In the genomic region with DNA sequence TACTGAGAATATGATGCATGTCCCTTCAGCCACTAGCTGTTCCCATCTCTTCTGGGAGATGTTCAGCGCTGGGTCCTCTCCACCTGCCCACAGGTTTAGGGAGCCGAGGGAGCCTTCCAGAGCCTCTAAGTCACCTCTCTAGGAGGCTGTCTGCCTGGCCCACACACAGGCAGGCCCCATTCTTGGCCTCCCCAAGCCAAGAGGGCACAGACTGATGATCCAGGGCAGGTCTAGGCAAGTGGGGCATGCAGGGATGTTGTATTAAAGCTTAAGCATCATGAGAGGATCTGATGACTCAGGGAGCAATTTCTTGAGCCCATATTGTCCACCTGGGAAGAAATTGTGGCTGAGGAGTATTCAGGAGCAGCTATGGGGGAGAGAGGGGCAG, we compare ENCODE assay signal across 8 cellular contexts. TPM values are rescaled to one million over a fixed set of nuclear protein-coding genes. Genes with fewer than 3 reads are reported as not detected.
DNase-seq lines count a peak whose midpoint lies in the region; ATAC-seq and TF ChIP-seq lines count a peak whose summit lies in the region.

No MANE protein-coding gene starts in this region.

- peak overlapping the region; percentile 47 for H3K27ac ChIP-seq in OCI-LY7 (ENCODE audit: low read depth, low read length, poor library complexity, severe bottlenecking)
- peak overlapping the region; percentile 95 for H3K27ac ChIP-seq in epithelial cell of prostate
- peak overlapping the region; percentile 76 for H3K27ac ChIP-seq in subcutaneous abdominal adipose tissue (ENCODE audit: low read depth, low read length)
- peak overlapping the region in 1 of 5 donors; percentile 1 for H3K27ac ChIP-seq in adrenal gland

- H3K4me1 ChIP-seq in OCI-LY7 (ENCODE audit: insufficient read depth, low read length, poor library complexity, severe bottlenecking): peaks cover 32% of the 10 kb centered on the region
- peaks cover 3 to 29% (median 27%) of the 10 kb centered on the region in 5 donors for H3K4me1 ChIP-seq in subcutaneous abdominal adipose tissue (ENCODE audit: control insufficient read depth in 5 of 5, insufficient read depth in 5 of 5, low read length in 5 of 5)
- peaks cover 2 to 11% of the 10 kb centered on the region in 2 donors for H3K4me1 ChIP-seq in adrenal gland (replicated peaks in 1 of 2)

- H3K9me2 ChIP-seq in OCI-LY7 (ENCODE audit: insufficient read depth, low read length): no peaks in the 10 kb centered on the region

- POLR2A ChIA-PET in OCI-LY7 (lab: Charles Lee): interaction anchor here (0.5 to 2.4 kb wide), 12 partner anchors 13 to 93 kb away, joined by 3 to 22 read pairs (median 4); a partner anchor contains a TSS

- peak; percentile 56 for DNase-seq in activated CD8-positive, alpha-beta memory T cell treated with anti-CD3 and anti-CD28 coated beads, Interleukin-2, amount 10 ng/mL, durations not matched to agents 7 days and 5 days
- DNase-seq in activated CD8-positive, alpha-beta memory T cell treated with anti-CD3 and anti-CD28 coated beads, Interleukin-2, amount 50 U/mL, for 48 hours: no peak
- DNase-seq in OCI-LY7 (ENCODE audit: low spot score) (no peak), epithelial cell of prostate (ENCODE audit: low read depth, low spot score) (peak; percentile 72), GM13976 (ENCODE audit: low spot score) (no peak), adrenal gland (no peak)

- no peak for TF ChIP-seq CTCF in OCI-LY7 (conservative IDR thresholded peaks at IDR 0.05; ENCODE audit: low read length)
- no peak for TF ChIP-seq CTCF in GM13976 (IDR thresholded peaks at IDR 0.05; ENCODE audit: borderline replicate concordance, control extremely low read depth, extremely low read depth, insufficient read depth, missing control alignments)
- no peak for TF ChIP-seq CTCF in adrenal gland (IDR thresholded peaks at IDR 0.05)

- no peaks in the 10 kb centered on the region for H4K20me1 ChIP-seq in OCI-LY7 (ENCODE audit: insufficient read depth, low read length)

- CTCF ChIA-PET in activated CD8-positive, alpha-beta memory T cell treated with anti-CD3 and anti-CD28 coated beads, Interleukin-2, amount 10 ng/mL, durations not matched to agents 7 days and 5 days (lab: Charles Lee): interaction anchor here (0.6 to 6.4 kb wide), 76 partner anchors 8 to 494 kb away, joined by 3 to 143 read pairs (median 5); a partner anchor contains a TSS
- CTCF ChIA-PET in OCI-LY7 (lab: Charles Lee; ENCODE audit: unreplicated experiment): interaction anchor here (0.6 to 2.2 kb wide), 8 partner anchors 15 to 519 kb away, joined by 3 to 30 read pairs (median 12); a partner anchor contains a TSS

- peaks cover 3% of the 10 kb centered on the region; the same call in 1 of the 2 replicates for H3K79me2 ChIP-seq in OCI-LY7 (ENCODE audit: insufficient read depth, low read depth, low read length)

- in situ Hi-C loops in GM13976 (cut with MboI; ENCODE audit: low sequenced_read_pairs, unreplicated experiment): loop anchor here (10.0 to 25.0 kb wide), 2 partner anchors 61 to 362 kb away; no protein-coding TSS in a partner anchor

- no peaks in the 10 kb centered on the region for H3K27me3 Mint-ChIP-seq in activated CD8-positive, alpha-beta memory T cell treated with anti-CD3 and anti-CD28 coated beads, Interleukin-2, amount 10 ng/mL, durations not matched to agents 7 days and 5 days

- H3K36me3 ChIP-seq in OCI-LY7 (ENCODE audit: insufficient read depth, low read length): no peaks in the 10 kb centered on the region
- no peaks in the 10 kb centered on the region for H3K36me3 ChIP-seq in subcutaneous abdominal adipose tissue (ENCODE audit: control insufficient read depth in 5 of 5, insufficient read depth in 5 of 5, low read length in 5 of 5)
- no peaks in the 10 kb centered on the region for H3K36me3 ChIP-seq in adrenal gland (replicated peaks in 1 of 2)

- H2AFZ ChIP-seq in OCI-LY7 (ENCODE audit: low read length): peak overlapping the region; percentile 70

- H3K4me3 Mint-ChIP-seq in activated CD8-positive, alpha-beta memory T cell treated with anti-CD3 and anti-CD28 coated beads, Interleukin-2, amount 10 ng/mL, durations not matched to agents 7 days and 5 days: peak overlapping the region; percentile 85

- WGBS in adrenal gland, 4 donors: 92 to 100% (median 95%) methylated on average over 2 of the region's 2 CpGs

- BruUV-seq in OCI-LY7 (replicated peaks; lab: Mats Ljungman, UMichigan): no TSS peak

- ATAC-seq in activated CD8-positive, alpha-beta memory T cell treated with anti-CD3 and anti-CD28 coated beads, Interleukin-2, amount 10 ng/mL, durations not matched to agents 7 days and 5 days: peak; percentile 11
- no peak for ATAC-seq in HG03139 (IDR thresholded peaks at IDR 0.05; ENCODE audit: unreplicated experiment)

- intact Hi-C loops in OCI-LY7 (cut with micrococcal nuclease; ENCODE audit: unreplicated experiment): loop anchor here (1.0 to 5.0 kb wide), 4 partner anchors 20 to 377 kb away; a partner anchor contains a TSS
- intact Hi-C loops in adrenal gland (cut with DNase I): no loop called here

- peaks cover 42% of the 10 kb centered on the region for H3K4me1 Mint-ChIP-seq in activated CD8-positive, alpha-beta memory T cell treated with anti-CD3 and anti-CD28 coated beads, Interleukin-2, amount 10 ng/mL, durations not matched to agents 7 days and 5 days

- H3K4me3 ChIP-seq in OCI-LY7 (ENCODE audit: low read depth, low read length, poor library complexity, severe bottlenecking) (peak overlapping the region; percentile 74), subcutaneous abdominal adipose tissue (ENCODE audit: low read depth in 1 of 5, low read length in 5 of 5) (peak overlapping the region in 3 of 5 donors; percentile 3 to 58 (median 53)), adrenal gland (no peak overlapping the region)

- no peaks in the 10 kb centered on the region for H3K9me3 Mint-ChIP-seq in activated CD8-positive, alpha-beta memory T cell treated with anti-CD3 and anti-CD28 coated beads, Interleukin-2, amount 10 ng/mL, durations not matched to agents 7 days and 5 days (ENCODE audit: low read depth)

- H3K27ac Mint-ChIP-seq in activated CD8-positive, alpha-beta memory T cell treated with anti-CD3 and anti-CD28 coated beads, Interleukin-2, amount 10 ng/mL, durations not matched to agents 7 days and 5 days: peak overlapping the region; percentile 84

- no peaks in the 10 kb centered on the region for H3K9me3 ChIP-seq in OCI-LY7 (ENCODE audit: low read length)
- H3K9me3 ChIP-seq in subcutaneous abdominal adipose tissue (ENCODE audit: control insufficient read depth in 5 of 5, low read length in 5 of 5): no peaks in the 10 kb centered on the region
- no peaks in the 10 kb centered on the region for H3K9me3 ChIP-seq in adrenal gland (replicated peaks in 1 of 3)

- H3K4me2 ChIP-seq in OCI-LY7 (ENCODE audit: low read length): peak overlapping the region; percentile 77

- TF ChIP-seq POLR2A in adrenal gland (IDR thresholded peaks at IDR 0.05): no peak

- H3K27me3 ChIP-seq in subcutaneous abdominal adipose tissue (ENCODE audit: control insufficient read depth in 5 of 5, insufficient read depth in 4 of 5, low read length in 5 of 5) (no peaks in the 10 kb centered on the region), adrenal gland (no peaks in the 10 kb centered on the region)

- no peak overlapping the region for H3K9ac ChIP-seq in subcutaneous abdominal adipose tissue (ENCODE audit: low read length in 5 of 5)

- H3K36me3 Mint-ChIP-seq in activated CD8-positive, alpha-beta memory T cell treated with anti-CD3 and anti-CD28 coated beads, Interleukin-2, amount 10 ng/mL, durations not matched to agents 7 days and 5 days: peaks cover 4% of the 10 kb centered on the region

RNA-seq across cellular contexts. Expression of a gene that starts 19.9 kb away (rescaled TPM):
- total RNA-seq in activated CD8-positive, alpha-beta memory T cell treated with anti-CD3 and anti-CD28 coated beads, Interleukin-2, amount 10 ng/mL, durations not matched to agents 7 days and 5 days: 1,000 to 10,000 TPM; 3,578 to 3,807 TPM
- 1,901 and 3,039 TPM in 2 replicates for total RNA-seq in OCI-LY7 (2014; rRNA removed; shearing (Covaris generic))
- total RNA-seq in OCI-LY7 (2022): 869 and 903 TPM in 2 replicates
- total RNA-seq in adrenal gland: 1,000 to 10,000 TPM in 4 of 8 donors, 100 to 1,000 TPM in 4; 473 to 2,004 (median 995) TPM
- 1,000 to 10,000 TPM in 2 of 3 donors, 100 to 1,000 TPM in 1; 700 to 1,968 (median 1,951) TPM for polyA plus RNA-seq in adrenal gland

RNA-seq across cellular contexts. Expression of a gene that starts 44.4 kb away (rescaled TPM):
- 10 to 100 TPM; 30.2 to 32.4 TPM for total RNA-seq in activated CD8-positive, alpha-beta memory T cell treated with anti-CD3 and anti-CD28 coated beads, Interleukin-2, amount 10 ng/mL, durations not matched to agents 7 days and 5 days
- total RNA-seq in OCI-LY7 (2014; rRNA removed; shearing (Covaris generic)): 0.49 and 1.9 TPM in 2 replicates
- total RNA-seq in OCI-LY7 (2022): 1.6 and 1.8 TPM in 2 replicates
- total RNA-seq in adrenal gland: 1 to 10 TPM in 2 of 8 donors, under 1 TPM in 5, not detected in 1; 0.37 to 2.4 (median 0.69) TPM
- polyA plus RNA-seq in adrenal gland: 1 to 10 TPM in 2 of 3 donors, under 1 TPM in 1; 0.29 to 1.4 (median 1.0) TPM

RNA-seq across cellular contexts. Expression of a gene that starts 45.6 kb away (rescaled TPM):
- 10 to 100 TPM; 78.2 to 89.0 TPM for total RNA-seq in activated CD8-positive, alpha-beta memory T cell treated with anti-CD3 and anti-CD28 coated beads, Interleukin-2, amount 10 ng/mL, durations not matched to agents 7 days and 5 days
- total RNA-seq in OCI-LY7 (2014; rRNA removed; shearing (Covaris generic)): 42.2 and 63.0 TPM in 2 replicates
- total RNA-seq in OCI-LY7 (2022) (95.1 and 108 TPM in 2 replicates), adrenal gland (10 to 100 TPM; 19.3 to 74.2 (median 45.4) TPM)
- 10 to 100 TPM in 2 of 3 donors, 1 to 10 TPM in 1; 9.7 to 63.3 (median 11.6) TPM for polyA plus RNA-seq in adrenal gland

Comparison
In these comparisons a context has a peak if more than half of its experiments do, and no peak if none do; other contexts are left out.
1. DNase-seq: peak in activated CD8-positive, alpha-beta memory T cell treated with anti-CD3 and anti-CD28 coated beads, Interleukin-2, amount 10 ng/mL, durations not matched to agents 7 days and 5 days (single experiment) and epithelial cell of prostate (single experiment); none in activated CD8-positive, alpha-beta memory T cell treated with anti-CD3 and anti-CD28 coated beads, Interleukin-2, amount 50 U/mL, for 48 hours (single experiment), OCI-LY7 (single experiment), GM13976 (single experiment) and adrenal gland (0 of 7).
2. H3K4me3 ChIP-seq: peak in OCI-LY7 (single experiment) and subcutaneous abdominal adipose tissue (3 of 5); none in adrenal gland (0 of 4).
3. RNA of a gene that starts 44.4 kb away (total RNA-seq): 30.2 to 32.4 TPM in activated CD8-positive, alpha-beta memory T cell treated with anti-CD3 and anti-CD28 coated beads, Interleukin-2, amount 10 ng/mL, durations not matched to agents 7 days and 5 days; 0.49 to 1.9 TPM in OCI-LY7 and 0.37 to 2.4 TPM in adrenal gland; every median in the first group is over 4 times any median in the second.